ENCODE assay signal across 8 cellular contexts in the genomic region with DNA sequence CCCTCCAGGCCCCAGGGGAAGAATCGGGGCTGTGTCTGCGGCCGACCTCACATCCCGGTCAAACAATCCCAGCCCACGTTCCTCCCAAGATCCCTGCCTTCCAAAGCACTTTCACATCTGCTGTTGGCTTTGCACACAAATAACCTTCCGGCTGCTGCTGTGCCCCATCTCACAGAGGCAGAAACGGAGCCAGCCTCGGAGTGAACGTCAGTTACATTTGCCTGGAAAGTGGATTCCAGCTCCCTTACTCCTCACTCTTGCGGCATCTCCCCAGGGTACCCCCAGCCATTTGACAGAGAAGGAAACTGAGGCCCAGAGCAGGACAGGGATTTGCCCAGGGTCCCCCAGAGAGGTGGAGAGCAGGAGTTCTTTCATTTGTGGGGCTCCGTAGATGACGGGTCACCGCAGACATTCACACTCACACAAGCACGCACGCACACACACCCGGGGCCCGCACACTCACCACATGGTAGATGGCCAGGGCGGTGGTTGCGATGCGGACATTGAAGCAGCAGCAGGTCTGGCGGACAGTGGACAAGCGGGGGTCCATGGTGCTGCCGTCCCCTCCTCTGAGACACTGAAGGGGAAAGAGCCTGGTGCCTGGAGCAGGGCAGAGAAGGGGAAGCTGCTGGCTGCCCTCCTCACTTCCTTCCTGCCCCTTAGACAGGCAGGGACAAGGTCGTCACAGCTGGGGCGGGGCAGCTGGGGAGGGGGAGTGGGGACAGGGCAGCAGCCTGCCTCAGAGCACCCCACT. TPM values are rescaled to one million over a fixed set of nuclear protein-coding genes. Genes with fewer than 3 reads are reported as not detected.
DNase-seq lines count a peak whose midpoint lies in the region; ATAC-seq and TF ChIP-seq lines count a peak whose summit lies in the region.

TSS of gene LAPTM5 (minus strand) at position 579 of the 754 bp plus-strand sequence. CDS start at position 550, 29 bp downstream.

- DNase-seq in Daoy (ENCODE audit: low read depth) (peak; percentile 71), RWPE2 (ENCODE audit: low spot score) (no peak), adipocyte (ENCODE audit: low read depth) (no peak), immature natural killer cell (peak; percentile 68 to 72 (median 72)), NCI-H1092 treated with DMSO at 0.1 percent for 48 hours (lab: John Stamatoyannopoulos, UW) (no peak), T1000 (lab: John Stamatoyannopoulos, UW) (no peak)

- no peak for ATAC-seq in RWPE2 (ENCODE audit: low read depth)
- peak; percentile 54 for ATAC-seq in stimulated activated memory B cell treated with anti-CD40 and anti-IgM and Interleukin-4, amounts not matched to agents 10 μg/mL and 1 μg/mL and 100 μg/mL, for 72 hours
- no peak for ATAC-seq in GM21576 (IDR thresholded peaks at IDR 0.05; ENCODE audit: unreplicated experiment)

- no peak for TF ChIP-seq CTCF in RWPE2 (IDR thresholded peaks at IDR 0.05; ENCODE audit: poor library complexity, severe bottlenecking)

- H3K27ac ChIP-seq in RWPE2 (ENCODE audit: poor library complexity, severe bottlenecking): peak within 1 kb of the TSS; percentile 60

- H3K9me3 Mint-ChIP-seq in immature natural killer cell: no peaks in the 10 kb centered on the region
- no peaks in the 10 kb centered on the region for H3K9me3 Mint-ChIP-seq in stimulated activated memory B cell treated with anti-CD40 and anti-IgM and Interleukin-4, amounts not matched to agents 10 μg/mL and 1 μg/mL and 100 μg/mL, for 72 hours

- peak within 1 kb of the TSS; percentile 27 for H3K9ac ChIP-seq in adipocyte (ENCODE audit: low read length)

- H3K27ac Mint-ChIP-seq in immature natural killer cell: peak within 1 kb of the TSS; percentile 99 to 100 (median 100)
- H3K27ac Mint-ChIP-seq in stimulated activated memory B cell treated with anti-CD40 and anti-IgM and Interleukin-4, amounts not matched to agents 10 μg/mL and 1 μg/mL and 100 μg/mL, for 72 hours: peak within 1 kb of the TSS; percentile 90

- H3K36me3 Mint-ChIP-seq in immature natural killer cell: peaks cover 2 to 6% (median 5%) of the 10 kb centered on the region in 3 donors
- H3K36me3 Mint-ChIP-seq in stimulated activated memory B cell treated with anti-CD40 and anti-IgM and Interleukin-4, amounts not matched to agents 10 μg/mL and 1 μg/mL and 100 μg/mL, for 72 hours: peaks cover 48% of the 10 kb centered on the region

- H3K27me3 ChIP-seq in RWPE2 (ENCODE audit: insufficient read depth, poor library complexity, severe bottlenecking) (no peaks in the 10 kb centered on the region), adipocyte (replicated peaks; ENCODE audit: control insufficient read depth, insufficient read depth, low read length) (peaks cover 1% of the 10 kb centered on the region)

- H3K4me3 Mint-ChIP-seq in immature natural killer cell: peak within 1 kb of the TSS; percentile 96 to 100 (median 100)
- H3K4me3 Mint-ChIP-seq in stimulated activated memory B cell treated with anti-CD40 and anti-IgM and Interleukin-4, amounts not matched to agents 10 μg/mL and 1 μg/mL and 100 μg/mL, for 72 hours: peak within 1 kb of the TSS; percentile 88

- H3K4me3 ChIP-seq in RWPE2 (ENCODE audit: severe bottlenecking): no peak within 1 kb of the TSS
- H3K4me3 ChIP-seq in adipocyte (ENCODE audit: low read length): peak within 1 kb of the TSS; percentile 2

- H3K9me3 ChIP-seq in RWPE2 (ENCODE audit: severe bottlenecking): no peaks in the 10 kb centered on the region
- no peaks in the 10 kb centered on the region for H3K9me3 ChIP-seq in adipocyte (ENCODE audit: control insufficient read depth, low read length)

- H3K36me3 ChIP-seq in RWPE2 (ENCODE audit: low read depth) (no peaks in the 10 kb centered on the region), adipocyte (ENCODE audit: control insufficient read depth, insufficient read depth, low read length, severe bottlenecking) (no peaks in the 10 kb centered on the region)

- H3K27me3 Mint-ChIP-seq in immature natural killer cell (ENCODE audit: low read depth in 3 of 3): peaks cover 11 to 22% (median 15%) of the 10 kb centered on the region in 3 donors
- no peaks in the 10 kb centered on the region for H3K27me3 Mint-ChIP-seq in stimulated activated memory B cell treated with anti-CD40 and anti-IgM and Interleukin-4, amounts not matched to agents 10 μg/mL and 1 μg/mL and 100 μg/mL, for 72 hours

- H3K4me1 ChIP-seq in RWPE2 (ENCODE audit: insufficient read depth, poor library complexity, severe bottlenecking): peaks cover 22% of the 10 kb centered on the region
- peaks cover 29% of the 10 kb centered on the region for H3K4me1 ChIP-seq in adipocyte (ENCODE audit: control insufficient read depth, insufficient read depth, low read length)

- H3K4me1 Mint-ChIP-seq in immature natural killer cell: peaks cover 81 to 85% of the 10 kb centered on the region in 2 donors
- H3K4me1 Mint-ChIP-seq in stimulated activated memory B cell treated with anti-CD40 and anti-IgM and Interleukin-4, amounts not matched to agents 10 μg/mL and 1 μg/mL and 100 μg/mL, for 72 hours: peaks cover 78% of the 10 kb centered on the region

RNA-seq across cellular contexts. Expression of gene LAPTM5, which starts in this region (rescaled TPM):
- 0.21 and 2.7 TPM in 2 replicates for total RNA-seq in Daoy (2014; rRNA removed; shearing (Covaris generic))
- 100 to 1,000 TPM; 464 to 744 (median 541) TPM for polyA plus RNA-seq in immature natural killer cell

Comparison
In these comparisons a context has a peak if more than half of its experiments do, and no peak if none do; other contexts are left out.
1. DNase-seq: peak in Daoy (single experiment) and immature natural killer cell (3 of 3); none in RWPE2 (single experiment), adipocyte (single experiment), NCI-H1092 treated with DMSO at 0.1 percent for 48 hours (single experiment) and T1000 (single experiment).